2 cellular contexts compared by ENCODE assay signal in the genomic region with DNA sequence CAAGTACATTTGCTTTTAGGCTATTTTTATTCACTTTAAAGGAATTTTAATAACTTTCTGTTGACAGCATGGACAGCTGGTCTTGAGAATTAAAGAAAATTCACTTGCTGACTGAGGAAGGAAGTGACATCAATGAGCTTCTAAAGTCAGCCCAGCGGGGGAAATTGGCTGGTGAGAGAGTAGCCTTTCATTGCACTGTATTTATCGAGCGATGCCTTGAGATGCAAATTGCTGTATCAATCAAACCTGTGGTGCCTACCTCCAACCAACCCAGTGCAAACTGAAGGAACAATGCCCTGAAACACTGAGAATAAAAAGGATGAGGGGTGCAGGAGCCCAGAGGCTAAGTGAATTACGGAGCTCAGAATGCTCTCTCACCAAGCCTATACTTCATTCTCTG.
TF ChIP-seq lines count a peak whose summit lies in the region.

No MANE protein-coding gene starts in this region.

TF ChIP-seq in GM23338, 12 proteins besides CTCF, POLR2A, EP300 and RAD21 (continues in another document):
- peak; percentile 71 for TF ChIP-seq CREB1 (CRISPR knock-in tag; IDR thresholded peaks at IDR 0.05; ENCODE audit: low read depth)
- no peak for TF ChIP-seq ZNF114 (CRISPR knock-in tag; IDR thresholded peaks at IDR 0.05)
- TF ChIP-seq EZH2 (IDR thresholded peaks at IDR 0.05; ENCODE audit: low read depth, unreplicated experiment) = no peak
- TF ChIP-seq NANOG (IDR thresholded peaks at IDR 0.05; ENCODE audit: borderline replicate concordance) = peak; percentile 83
- TF ChIP-seq, protein P1, sequence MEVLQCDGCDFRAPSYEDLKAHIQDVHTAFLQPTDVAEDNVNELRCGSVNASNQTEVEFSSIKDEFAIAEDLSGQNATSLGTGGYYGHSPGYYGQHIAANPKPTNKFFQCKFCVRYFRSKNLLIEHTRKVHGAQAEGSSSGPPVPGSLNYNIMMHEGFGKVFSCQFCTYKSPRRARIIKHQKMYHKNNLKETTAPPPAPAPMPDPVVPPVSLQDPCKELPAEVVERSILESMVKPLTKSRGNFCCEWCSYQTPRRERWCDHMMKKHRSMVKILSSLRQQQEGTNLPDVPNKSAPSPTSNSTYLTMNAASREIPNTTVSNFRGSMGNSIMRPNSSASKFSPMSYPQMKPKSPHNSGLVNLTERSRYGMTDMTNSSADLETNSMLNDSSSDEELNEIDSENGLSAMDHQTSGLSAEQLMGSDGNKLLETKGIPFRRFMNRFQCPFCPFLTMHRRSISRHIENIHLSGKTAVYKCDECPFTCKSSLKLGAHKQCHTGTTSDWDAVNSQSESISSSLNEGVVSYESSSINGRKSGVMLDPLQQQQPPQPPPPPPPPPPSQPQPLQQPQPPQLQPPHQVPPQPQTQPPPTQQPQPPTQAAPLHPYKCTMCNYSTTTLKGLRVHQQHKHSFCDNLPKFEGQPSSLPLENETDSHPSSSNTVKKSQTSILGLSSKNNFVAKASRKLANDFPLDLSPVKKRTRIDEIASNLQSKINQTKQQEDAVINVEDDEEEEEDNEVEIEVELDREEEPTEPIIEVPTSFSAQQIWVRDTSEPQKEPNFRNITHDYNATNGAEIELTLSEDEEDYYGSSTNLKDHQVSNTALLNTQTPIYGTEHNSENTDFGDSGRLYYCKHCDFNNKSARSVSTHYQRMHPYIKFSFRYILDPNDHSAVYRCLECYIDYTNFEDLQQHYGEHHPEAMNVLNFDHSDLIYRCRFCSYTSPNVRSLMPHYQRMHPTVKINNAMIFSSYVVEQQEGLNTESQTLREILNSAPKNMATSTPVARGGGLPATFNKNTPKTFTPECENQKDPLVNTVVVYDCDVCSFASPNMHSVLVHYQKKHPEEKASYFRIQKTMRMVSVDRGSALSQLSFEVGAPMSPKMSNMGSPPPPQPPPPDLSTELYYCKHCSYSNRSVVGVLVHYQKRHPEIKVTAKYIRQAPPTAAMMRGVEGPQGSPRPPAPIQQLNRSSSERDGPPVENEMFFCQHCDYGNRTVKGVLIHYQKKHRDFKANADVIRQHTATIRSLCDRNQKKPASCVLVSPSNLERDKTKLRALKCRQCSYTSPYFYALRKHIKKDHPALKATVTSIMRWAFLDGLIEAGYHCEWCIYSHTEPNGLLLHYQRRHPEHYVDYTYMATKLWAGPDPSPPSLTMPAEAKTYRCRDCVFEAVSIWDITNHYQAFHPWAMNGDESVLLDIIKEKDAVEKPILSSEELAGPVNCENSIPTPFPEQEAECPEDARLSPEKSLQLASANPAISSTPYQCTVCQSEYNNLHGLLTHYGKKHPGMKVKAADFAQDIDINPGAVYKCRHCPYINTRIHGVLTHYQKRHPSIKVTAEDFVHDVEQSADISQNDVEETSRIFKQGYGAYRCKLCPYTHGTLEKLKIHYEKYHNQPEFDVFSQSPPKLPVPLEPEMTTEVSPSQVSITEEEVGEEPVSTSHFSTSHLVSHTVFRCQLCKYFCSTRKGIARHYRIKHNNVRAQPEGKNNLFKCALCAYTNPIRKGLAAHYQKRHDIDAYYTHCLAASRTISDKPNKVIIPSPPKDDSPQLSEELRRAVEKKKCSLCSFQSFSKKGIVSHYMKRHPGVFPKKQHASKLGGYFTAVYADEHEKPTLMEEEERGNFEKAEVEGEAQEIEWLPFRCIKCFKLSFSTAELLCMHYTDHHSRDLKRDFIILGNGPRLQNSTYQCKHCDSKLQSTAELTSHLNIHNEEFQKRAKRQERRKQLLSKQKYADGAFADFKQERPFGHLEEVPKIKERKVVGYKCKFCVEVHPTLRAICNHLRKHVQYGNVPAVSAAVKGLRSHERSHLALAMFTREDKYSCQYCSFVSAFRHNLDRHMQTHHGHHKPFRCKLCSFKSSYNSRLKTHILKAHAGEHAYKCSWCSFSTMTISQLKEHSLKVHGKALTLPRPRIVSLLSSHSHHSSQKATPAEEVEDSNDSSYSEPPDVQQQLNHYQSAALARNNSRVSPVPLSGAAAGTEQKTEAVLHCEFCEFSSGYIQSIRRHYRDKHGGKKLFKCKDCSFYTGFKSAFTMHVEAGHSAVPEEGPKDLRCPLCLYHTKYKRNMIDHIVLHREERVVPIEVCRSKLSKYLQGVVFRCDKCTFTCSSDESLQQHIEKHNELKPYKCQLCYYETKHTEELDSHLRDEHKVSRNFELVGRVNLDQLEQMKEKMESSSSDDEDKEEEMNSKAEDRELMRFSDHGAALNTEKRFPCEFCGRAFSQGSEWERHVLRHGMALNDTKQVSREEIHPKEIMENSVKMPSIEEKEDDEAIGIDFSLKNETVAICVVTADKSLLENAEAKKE (CRISPR knock-in tag; IDR thresholded peaks at IDR 0.05) = no peak
- no peak for TF ChIP-seq EZH2phosphoT487 (IDR thresholded peaks at IDR 0.05; ENCODE audit: unreplicated experiment)
- TF ChIP-seq JUNB (IDR thresholded peaks at IDR 0.05; ENCODE audit: unreplicated experiment) = no peak
- TF ChIP-seq, protein P2, sequence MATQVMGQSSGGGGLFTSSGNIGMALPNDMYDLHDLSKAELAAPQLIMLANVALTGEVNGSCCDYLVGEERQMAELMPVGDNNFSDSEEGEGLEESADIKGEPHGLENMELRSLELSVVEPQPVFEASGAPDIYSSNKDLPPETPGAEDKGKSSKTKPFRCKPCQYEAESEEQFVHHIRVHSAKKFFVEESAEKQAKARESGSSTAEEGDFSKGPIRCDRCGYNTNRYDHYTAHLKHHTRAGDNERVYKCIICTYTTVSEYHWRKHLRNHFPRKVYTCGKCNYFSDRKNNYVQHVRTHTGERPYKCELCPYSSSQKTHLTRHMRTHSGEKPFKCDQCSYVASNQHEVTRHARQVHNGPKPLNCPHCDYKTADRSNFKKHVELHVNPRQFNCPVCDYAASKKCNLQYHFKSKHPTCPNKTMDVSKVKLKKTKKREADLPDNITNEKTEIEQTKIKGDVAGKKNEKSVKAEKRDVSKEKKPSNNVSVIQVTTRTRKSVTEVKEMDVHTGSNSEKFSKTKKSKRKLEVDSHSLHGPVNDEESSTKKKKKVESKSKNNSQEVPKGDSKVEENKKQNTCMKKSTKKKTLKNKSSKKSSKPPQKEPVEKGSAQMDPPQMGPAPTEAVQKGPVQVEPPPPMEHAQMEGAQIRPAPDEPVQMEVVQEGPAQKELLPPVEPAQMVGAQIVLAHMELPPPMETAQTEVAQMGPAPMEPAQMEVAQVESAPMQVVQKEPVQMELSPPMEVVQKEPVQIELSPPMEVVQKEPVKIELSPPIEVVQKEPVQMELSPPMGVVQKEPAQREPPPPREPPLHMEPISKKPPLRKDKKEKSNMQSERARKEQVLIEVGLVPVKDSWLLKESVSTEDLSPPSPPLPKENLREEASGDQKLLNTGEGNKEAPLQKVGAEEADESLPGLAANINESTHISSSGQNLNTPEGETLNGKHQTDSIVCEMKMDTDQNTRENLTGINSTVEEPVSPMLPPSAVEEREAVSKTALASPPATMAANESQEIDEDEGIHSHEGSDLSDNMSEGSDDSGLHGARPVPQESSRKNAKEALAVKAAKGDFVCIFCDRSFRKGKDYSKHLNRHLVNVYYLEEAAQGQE (IDR thresholded peaks at IDR 0.05; ENCODE audit: unreplicated experiment) = no peak
- TF ChIP-seq, protein P3, sequence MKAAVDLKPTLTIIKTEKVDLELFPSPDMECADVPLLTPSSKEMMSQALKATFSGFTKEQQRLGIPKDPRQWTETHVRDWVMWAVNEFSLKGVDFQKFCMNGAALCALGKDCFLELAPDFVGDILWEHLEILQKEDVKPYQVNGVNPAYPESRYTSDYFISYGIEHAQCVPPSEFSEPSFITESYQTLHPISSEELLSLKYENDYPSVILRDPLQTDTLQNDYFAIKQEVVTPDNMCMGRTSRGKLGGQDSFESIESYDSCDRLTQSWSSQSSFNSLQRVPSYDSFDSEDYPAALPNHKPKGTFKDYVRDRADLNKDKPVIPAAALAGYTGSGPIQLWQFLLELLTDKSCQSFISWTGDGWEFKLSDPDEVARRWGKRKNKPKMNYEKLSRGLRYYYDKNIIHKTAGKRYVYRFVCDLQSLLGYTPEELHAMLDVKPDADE (IDR thresholded peaks at IDR 0.05) = peak; percentile 57; the same call in 1 of the 2 replicates
- no peak for TF ChIP-seq STAT1 (IDR thresholded peaks at IDR 0.05; ENCODE audit: unreplicated experiment)

TF ChIP-seq in H1, 55 proteins besides CTCF, POLR2A, EP300 and RAD21:
- 0 out of 2 replicates have a peak, but pooled peaks have one; percentile 26 for TF ChIP-seq TEAD4 (IDR thresholded peaks at IDR 0.05; ENCODE audit: low read depth, low read length)
- peak; percentile 76 for TF ChIP-seq TCF12 (IDR thresholded peaks at IDR 0.05; ENCODE audit: low read depth, low read length)
- 0 out of 2 replicates have a peak, but pooled peaks have one; percentile 11 for TF ChIP-seq YY1 (IDR thresholded peaks at IDR 0.05; ENCODE audit: low read depth, low read length)
- TF ChIP-seq, protein P4, sequence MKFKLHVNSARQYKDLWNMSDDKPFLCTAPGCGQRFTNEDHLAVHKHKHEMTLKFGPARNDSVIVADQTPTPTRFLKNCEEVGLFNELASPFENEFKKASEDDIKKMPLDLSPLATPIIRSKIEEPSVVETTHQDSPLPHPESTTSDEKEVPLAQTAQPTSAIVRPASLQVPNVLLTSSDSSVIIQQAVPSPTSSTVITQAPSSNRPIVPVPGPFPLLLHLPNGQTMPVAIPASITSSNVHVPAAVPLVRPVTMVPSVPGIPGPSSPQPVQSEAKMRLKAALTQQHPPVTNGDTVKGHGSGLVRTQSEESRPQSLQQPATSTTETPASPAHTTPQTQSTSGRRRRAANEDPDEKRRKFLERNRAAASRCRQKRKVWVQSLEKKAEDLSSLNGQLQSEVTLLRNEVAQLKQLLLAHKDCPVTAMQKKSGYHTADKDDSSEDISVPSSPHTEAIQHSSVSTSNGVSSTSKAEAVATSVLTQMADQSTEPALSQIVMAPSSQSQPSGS (IDR thresholded peaks at IDR 0.05; ENCODE audit: low read length) = peak; percentile 76
- no peak for TF ChIP-seq RBBP5 (IDR thresholded peaks at IDR 0.05; ENCODE audit: borderline replicate concordance, low read depth, low read length)
- TF ChIP-seq HDAC2 (IDR thresholded peaks at IDR 0.05; ENCODE audit: borderline replicate concordance in 1 of 2, low read depth in 2 of 2, low read length in 2 of 2) = 0 out of 4 replicates have a peak, but pooled peaks of 1 of the 2 experiments have one; percentile 30
- TF ChIP-seq NANOG (IDR thresholded peaks at IDR 0.05; ENCODE audit: insufficient read depth, low read depth, low read length, poor library complexity, severe bottlenecking) = peak; percentile 100
- peak in 1 of 2 experiments; percentile 42 for TF ChIP-seq BCL11A (IDR thresholded peaks at IDR 0.05; ENCODE audit: low read depth in 2 of 2, low read length in 2 of 2)
- no peak for TF ChIP-seq CHD2 (IDR thresholded peaks at IDR 0.05; ENCODE audit: low read length)
- peak; percentile 94 for TF ChIP-seq POU5F1 (IDR thresholded peaks at IDR 0.05; ENCODE audit: low read depth, low read length)
- TF ChIP-seq GABPA (IDR thresholded peaks at IDR 0.05; ENCODE audit: borderline replicate concordance, insufficient read depth, low read length) = no peak
- peak; percentile 51; the same call in 1 of the 2 replicates for TF ChIP-seq SP1 (IDR thresholded peaks at IDR 0.05; ENCODE audit: low read depth, low read length)
TF ChIP-seq in H1: peak in this region for 9.
